In genomic region chr6:118776607-118777549, GRCh38 we compare ENCODE assay signal across 8 cellular contexts.
A peak's percentile ranks its signal among the peaks of the same experiment; 100 is the strongest.
DNase-seq lines count a peak whose midpoint lies in the region; TF ChIP-seq lines count a peak whose summit lies in the region.

No MANE protein-coding gene starts in this region.

- WGBS in adrenal gland, 4 donors, result 53 to 59% (median 57%) methylated on average over 5 of the region's 5 CpGs

- intact Hi-C loops in adrenal gland (cut with DNase I), result loop anchor here (10.0 kb wide), 3 partner anchors 62 to 492 kb away; no protein-coding TSS in a partner anchor
- intact Hi-C loops in left ventricle myocardium inferior (cut with micrococcal nuclease), result loop anchor here (10.0 kb wide), 2 partner anchors 132 to 492 kb away; no protein-coding TSS in a partner anchor

- CTCF ChIA-PET in GM10248 (lab: Yijun Ruan, JAX), result interaction anchor here (0.7 to 7.0 kb wide), 9 partner anchors 8 to 494 kb away, joined by 3 to 63 read pairs (median 4); partner anchors contain the start of gene CEP85L
- CTCF ChIA-PET in HEK293 (lab: Yijun Ruan, JAX), result interaction anchor here (0.5 to 1.4 kb wide), 12 partner anchors 8 to 1214 kb away, joined by 3 to 7 read pairs (median 3); no protein-coding TSS in a partner anchor

- H3K36me3 ChIP-seq in HEK293 (ENCODE audit: control insufficient read depth in 2 of 2, insufficient read depth in 1 of 2, low read length in 2 of 2), result no peaks in the 10 kb centered on the region
- no peaks in the 10 kb centered on the region for H3K36me3 ChIP-seq in adrenal gland (replicated peaks in 1 of 2)
- H3K36me3 ChIP-seq in left ventricle myocardium inferior, result no peaks in the 10 kb centered on the region

- peak; percentile 65 for TF ChIP-seq CTCF in GM10248 (IDR thresholded peaks at IDR 0.05; ENCODE audit: control extremely low read depth, extremely low read depth, low read depth, missing control alignments)
- 0 out of 2 replicates have a peak, but pooled peaks have one; percentile 30 for TF ChIP-seq CTCF in HEK293 (tag by site-specific recombination; IDR thresholded peaks at IDR 0.05)
- TF ChIP-seq CTCF in adrenal gland (IDR thresholded peaks at IDR 0.05), result peak; percentile 73 to 89 (median 86)
- TF ChIP-seq CTCF in left ventricle myocardium inferior (IDR thresholded peaks at IDR 0.05; ENCODE audit: borderline replicate concordance), result peak; percentile 81

- POLR2A ChIA-PET in GM10248 (lab: Yijun Ruan, JAX) (no interaction called here), HEK293 (lab: Yijun Ruan, JAX) (no interaction called here)

- no peak overlapping the region for H3K27ac ChIP-seq in HEK293 (ENCODE audit: extremely low read depth, low read depth, low read length)
- no peak overlapping the region for H3K27ac ChIP-seq in adrenal gland
- H3K27ac ChIP-seq in left ventricle myocardium inferior (replicated peaks), result no peak overlapping the region

- no peaks in the 10 kb centered on the region for H3K9me3 ChIP-seq in HEK293 (ENCODE audit: control insufficient read depth, insufficient read depth, low read depth, low read length)
- H3K9me3 ChIP-seq in adrenal gland (replicated peaks in 1 of 3), result no peaks in the 10 kb centered on the region
- no peaks in the 10 kb centered on the region for H3K9me3 ChIP-seq in left ventricle myocardium inferior (replicated peaks)

- H3K4me1 ChIP-seq in HEK293 (ENCODE audit: control insufficient read depth, insufficient read depth, low read length) (peaks cover 5% of the 10 kb centered on the region; the same call in 1 of the 2 replicates), adrenal gland (replicated peaks in 1 of 2) (peaks cover 4 to 6% of the 10 kb centered on the region in 2 donors), left ventricle myocardium inferior (peaks cover 12% of the 10 kb centered on the region)

- H3K4me3 ChIP-seq in HEK293 (ENCODE audit: low read depth, low read length) (no peak overlapping the region), adrenal gland (no peak overlapping the region), left ventricle myocardium inferior (peak overlapping the region; percentile 41), skeletal muscle cell (ENCODE audit: low read depth, low read length) (no peak overlapping the region)

- TF ChIP-seq POLR2A in adrenal gland (IDR thresholded peaks at IDR 0.05), result no peak

- H3K27me3 ChIP-seq in adrenal gland (no peaks in the 10 kb centered on the region), left ventricle myocardium inferior (ENCODE audit: low read depth) (no peaks in the 10 kb centered on the region)

- DNase-seq in GM10248 (ENCODE audit: extremely low spot score) (peak; percentile 71), NCI-H1092 (lab: John Stamatoyannopoulos, UW) (peak; percentile 57), SKM-1 treated with dmso at 0.1 percent for 144 hours (lab: John Stamatoyannopoulos, UW; ENCODE audit: unreplicated experiment) (peak; percentile 54), adrenal gland (peak; percentile 76 to 95 (median 84)), left ventricle myocardium inferior (peak; percentile 29), skeletal muscle cell (ENCODE audit: low read depth) (peak; percentile 36), mesenteric fat pad (ENCODE audit: low spot score) (no peak)

TF ChIP-seq in HEK293, 187 proteins besides CTCF, POLR2A, EP300 and RAD21 (continues in another document):
- peak; percentile 50 for TF ChIP-seq ZFHX2 (tag by site-specific recombination; conservative IDR thresholded peaks at IDR 0.05)
- TF ChIP-seq ZNF488 (tag by site-specific recombination; IDR thresholded peaks at IDR 0.05), result no peak
- TF ChIP-seq KLF17 (tag by site-specific recombination; IDR thresholded peaks at IDR 0.05), result no peak
- no peak for TF ChIP-seq INSM2 (tag by site-specific recombination; IDR thresholded peaks at IDR 0.05)
- TF ChIP-seq ZNF654 (tag by site-specific recombination; IDR thresholded peaks at IDR 0.05; ENCODE audit: low read depth), result peak; percentile 64
- peak; percentile 59 for TF ChIP-seq PRDM6 (tag by site-specific recombination; IDR thresholded peaks at IDR 0.05)
- no peak for TF ChIP-seq ZNF529 (tag by site-specific recombination; IDR thresholded peaks at IDR 0.05; ENCODE audit: insufficient replicate concordance)
- TF ChIP-seq ZNF777 (tag by site-specific recombination; IDR thresholded peaks at IDR 0.05; ENCODE audit: borderline replicate concordance), result no peak
- no peak for TF ChIP-seq ZNF530 (tag by site-specific recombination; IDR thresholded peaks at IDR 0.05; ENCODE audit: low read depth)
- TF ChIP-seq SP3 (tag by site-specific recombination; IDR thresholded peaks at IDR 0.05), result no peak
- peak; percentile 33; the same call in 1 of the 2 replicates for TF ChIP-seq ZBTB17 (tag by site-specific recombination; IDR thresholded peaks at IDR 0.05)
- peak; percentile 88 for TF ChIP-seq PRDM1 (tag by site-specific recombination; IDR thresholded peaks at IDR 0.05)
- TF ChIP-seq ZNF335 (tag by site-specific recombination; conservative IDR thresholded peaks at IDR 0.05), result no peak
- no peak for TF ChIP-seq MYNN (tag by site-specific recombination; IDR thresholded peaks at IDR 0.05; ENCODE audit: borderline replicate concordance)
- peak; percentile 65 for TF ChIP-seq PRDM10 (tag by site-specific recombination; IDR thresholded peaks at IDR 0.05)
- TF ChIP-seq ZNF776 (tag by site-specific recombination; IDR thresholded peaks at IDR 0.05; ENCODE audit: borderline replicate concordance), result no peak
- TF ChIP-seq ZNF792 (tag by site-specific recombination; IDR thresholded peaks at IDR 0.05), result no peak
- no peak for TF ChIP-seq ZBTB8A (tag by site-specific recombination; IDR thresholded peaks at IDR 0.05)

Comparison
In these comparisons a context has a peak if more than half of its experiments do, and no peak if none do; other contexts are left out.
1. CTCF ChIP-seq: peak in every context shown above with its lines; median percentile 86 in adrenal gland; 81 in left ventricle myocardium inferior; 65 in GM10248; 30 in HEK293.